ENCODE assay signal across 8 cellular contexts in the genomic region with DNA sequence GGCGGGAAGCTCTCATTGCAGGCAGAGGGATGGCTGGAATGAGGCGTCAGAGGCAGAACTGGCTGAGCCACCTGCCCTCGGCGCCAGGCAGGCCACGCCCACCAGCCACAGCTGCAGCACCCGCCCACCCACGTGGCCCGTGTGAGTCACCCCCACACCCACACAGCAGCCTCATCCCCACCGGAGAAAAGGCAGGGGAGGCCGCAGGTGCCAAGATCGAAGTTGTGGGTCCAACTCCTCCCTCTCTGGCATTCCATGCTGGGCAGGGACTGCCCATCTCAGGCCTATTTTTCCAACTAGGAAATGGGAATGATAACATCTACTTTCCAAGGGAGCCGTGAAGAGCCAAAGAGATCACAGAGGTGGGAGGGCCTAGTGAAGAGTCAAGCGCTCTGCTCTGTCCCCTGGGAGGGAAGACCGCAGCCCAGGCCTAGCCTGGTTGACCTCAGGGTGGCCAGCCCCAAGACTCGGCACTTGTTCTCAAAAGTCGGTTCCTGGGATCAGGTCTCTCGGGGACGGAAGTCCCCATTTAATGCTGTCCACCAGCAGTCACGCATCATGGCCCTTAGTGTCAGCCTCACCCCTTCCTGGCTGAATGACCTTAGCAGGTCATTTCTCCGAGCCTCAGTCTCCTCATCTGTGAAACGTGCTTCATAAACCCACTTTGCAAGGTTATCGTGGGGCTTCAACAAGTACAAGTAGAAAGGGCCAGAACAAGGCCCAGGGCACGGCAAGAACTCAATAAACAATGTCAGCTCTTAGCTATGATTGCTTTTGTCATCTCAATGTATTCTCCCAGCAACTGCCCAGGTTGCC. TPM values are rescaled to one million over a fixed set of nuclear protein-coding genes. Genes with fewer than 3 reads are reported as not detected.
DNase-seq lines count a peak whose midpoint lies in the region; ATAC-seq and TF ChIP-seq lines count a peak whose summit lies in the region.

A gene (minus strand): TSS at position 45 of the 816 bp plus-strand sequence. CDS start 2,962 bp downstream, outside the sequence.

- H3K9me3 ChIP-seq in DND-41 (ENCODE audit: insufficient read depth, low read length, severe bottlenecking) (no peaks in the 10 kb centered on the region), uterus (no peaks in the 10 kb centered on the region)

- no peaks in the 10 kb centered on the region for H4K20me1 ChIP-seq in DND-41 (ENCODE audit: insufficient read depth, low read length)

- H3K79me2 ChIP-seq in DND-41 (ENCODE audit: insufficient read depth, low read length), result no peaks in the 10 kb centered on the region

- TF ChIP-seq CTCF in DND-41 (IDR thresholded peaks at IDR 0.05; ENCODE audit: borderline replicate concordance, extremely low read depth, low read length, poor library complexity, severe bottlenecking) (no peak), uterus (IDR thresholded peaks at IDR 0.05) (no peak)

- ATAC-seq in DND-41 (ENCODE audit: insufficient read depth, low read depth) (peak; percentile 71), HG02852 (IDR thresholded peaks at IDR 0.05; ENCODE audit: unreplicated experiment) (peak; percentile 32), sciatic nerve (peak; percentile 89), GM21737 (IDR thresholded peaks at IDR 0.05; ENCODE audit: unreplicated experiment) (no peak)

- H3K27ac ChIP-seq in DND-41 (ENCODE audit: low read length) (no peak within 1 kb of the TSS), uterus (no peak within 1 kb of the TSS)

- H3K4me3 ChIP-seq in DND-41 (ENCODE audit: low read depth in 1 of 2, low read length in 2 of 2), result no peak within 1 kb of the TSS
- no peak within 1 kb of the TSS for H3K4me3 ChIP-seq in uterus

- no peaks in the 10 kb centered on the region for H3K27me3 ChIP-seq in DND-41 (ENCODE audit: insufficient read depth, low read length, poor library complexity)
- no peaks in the 10 kb centered on the region for H3K27me3 ChIP-seq in uterus

- DNase-seq in DND-41 (peak; percentile 44), T-helper 22 cell (ENCODE audit: low read depth) (peak; percentile 34), sciatic nerve (ENCODE audit: low spot score) (no peak), uterus (no peak), HCEC 1CT (no peak)
- DNase-seq in central memory CD4-positive, alpha-beta T cell, result peak; percentile 53

- TF ChIP-seq POLR2A in uterus (IDR thresholded peaks at IDR 0.05), result no peak

- no peak within 1 kb of the TSS for H2AFZ ChIP-seq in DND-41 (ENCODE audit: low read depth, low read length)

- no peaks in the 10 kb centered on the region for H3K36me3 ChIP-seq in DND-41 (ENCODE audit: insufficient read depth, low read length)
- H3K36me3 ChIP-seq in uterus, result no peaks in the 10 kb centered on the region

- H3K9ac ChIP-seq in DND-41 (ENCODE audit: low read depth, low read length), result no peak within 1 kb of the TSS

- H3K4me1 ChIP-seq in DND-41 (ENCODE audit: insufficient read depth, low read length), result no peaks in the 10 kb centered on the region
- no peaks in the 10 kb centered on the region for H3K4me1 ChIP-seq in uterus

- no peak within 1 kb of the TSS for H3K4me2 ChIP-seq in DND-41 (ENCODE audit: insufficient read depth, low read length)

- intact Hi-C loops in sciatic nerve (cut with DNase I) (no loop called here), uterus (cut with DNase I; ENCODE audit: low total_unique reads) (no loop called here)

RNA-seq across cellular contexts. Expression of the gene that starts here (rescaled TPM):
- total RNA-seq in sciatic nerve (13.0 TPM), uterus (1 to 10 TPM in 1 of 4 donors, under 1 TPM in 1, not detected in 2; 0.88 to 1.5 TPM)

Comparison
In these comparisons a context has a peak if more than half of its experiments do, and no peak if none do; other contexts are left out.
1. DNase-seq: peak in DND-41 (single experiment), T-helper 22 cell (single experiment) and central memory CD4-positive, alpha-beta T cell (single experiment); none in sciatic nerve (single experiment), uterus (0 of 2) and HCEC 1CT (single experiment).